In genomic region chr17:49229805-49230600, GRCh38 we compare ENCODE assay signal across 8 cellular contexts. TPM values are rescaled to one million over a fixed set of nuclear protein-coding genes. Genes with fewer than 3 reads are reported as not detected.
DNase-seq lines count a peak whose midpoint lies in the region; ATAC-seq and TF ChIP-seq lines count a peak whose summit lies in the region.

No MANE protein-coding gene starts in this region.

- H3K4me1 ChIP-seq in DND-41 (ENCODE audit: insufficient read depth, low read length) (peaks cover 14% of the 10 kb centered on the region), endodermal cell (ENCODE audit: control insufficient read depth, insufficient read depth, low read length) (peaks cover 5% of the 10 kb centered on the region), neuronal stem cell (ENCODE audit: control insufficient read depth in 2 of 2, insufficient read depth in 1 of 2, low read depth in 1 of 2, low read length in 2 of 2) (peaks cover 4% of the 10 kb centered on the region in 2 donors)

- peak overlapping the region; percentile 29 for H2AK5ac ChIP-seq in neuronal stem cell (ENCODE audit: low read depth, low read length)

- no peak for DNase-seq in DND-41
- DNase-seq in LNCaP clone FGC (ENCODE audit: low read depth), result no peak
- peak; percentile 83 for DNase-seq in endodermal cell
- DNase-seq in neuronal stem cell (ENCODE audit: low spot score), result no peak
- DNase-seq in NCI-H748 (lab: John Stamatoyannopoulos, UW; ENCODE audit: unreplicated experiment), result no peak
- DNase-seq in AML-193 (lab: John Stamatoyannopoulos, UW), result no peak
- no peak for DNase-seq in posterior cingulate gyrus

- H2BK15ac ChIP-seq in neuronal stem cell (ENCODE audit: low read length), result peak overlapping the region; percentile 51

- H3K79me1 ChIP-seq in neuronal stem cell (ENCODE audit: low read depth, low read length), result no peaks in the 10 kb centered on the region

- peaks cover 18% of the 10 kb centered on the region for H3K27me3 ChIP-seq in DND-41 (ENCODE audit: insufficient read depth, low read length, poor library complexity)
- H3K27me3 ChIP-seq in endodermal cell (ENCODE audit: control insufficient read depth, insufficient read depth, low read length, poor library complexity, severe bottlenecking), result peaks cover 35% of the 10 kb centered on the region
- peaks cover 16 to 64% (median 59%) of the 10 kb centered on the region in 3 experiments for H3K27me3 ChIP-seq in neuronal stem cell (ENCODE audit: control insufficient read depth in 3 of 3, insufficient read depth in 3 of 3, low read depth in 1 of 3, low read length in 3 of 3)

- no peak overlapping the region for H3K14ac ChIP-seq in neuronal stem cell (ENCODE audit: low read length)

- H2BK5ac ChIP-seq in neuronal stem cell (ENCODE audit: low read length), result no peak overlapping the region

- no peak overlapping the region for H2BK120ac ChIP-seq in neuronal stem cell (ENCODE audit: low read depth, low read length)

- no peaks in the 10 kb centered on the region for H3K9me3 Mint-ChIP-seq in endodermal cell

- H3K4me1 Mint-ChIP-seq in endodermal cell, result peaks cover 18% of the 10 kb centered on the region

- H3K27me3 Mint-ChIP-seq in endodermal cell (ENCODE audit: insufficient read depth), result peaks cover 70% of the 10 kb centered on the region

- H3K36me3 ChIP-seq in DND-41 (ENCODE audit: insufficient read depth, low read length) (no peaks in the 10 kb centered on the region), endodermal cell (ENCODE audit: control insufficient read depth, insufficient read depth, low read length) (no peaks in the 10 kb centered on the region), neuronal stem cell (replicated peaks in 1 of 2; ENCODE audit: control insufficient read depth in 2 of 2, insufficient read depth in 2 of 2, low read length in 2 of 2) (no peaks in the 10 kb centered on the region)

- H3K4me2 ChIP-seq in DND-41 (ENCODE audit: insufficient read depth, low read length) (peak overlapping the region; percentile 73), neuronal stem cell (ENCODE audit: insufficient read depth, low read length, poor library complexity, severe bottlenecking) (peak overlapping the region; percentile 89)

- peak overlapping the region; percentile 38; the same call in 1 of the 2 replicates for H2AFZ ChIP-seq in DND-41 (ENCODE audit: low read depth, low read length)
- peak overlapping the region; percentile 96 for H2AFZ ChIP-seq in neuronal stem cell (ENCODE audit: low read length)

- H4K20me1 ChIP-seq in DND-41 (ENCODE audit: insufficient read depth, low read length), result peaks cover 4% of the 10 kb centered on the region; the same call in 1 of the 2 replicates

- WGBS in endodermal cell (ENCODE audit: insufficient coverage in 1 of 2, insufficient read length in 1 of 2), 2 experiments, result 16 to 30% methylated on average over 8 to 36 of the region's 36 CpGs
- no CpG with 5 or more reads among the region's 36 CpGs for WGBS in neuronal stem cell (ENCODE audit: extremely low coverage in 2 of 2, insufficient read length in 2 of 2, insufficient replicate concordance in 1 of 2), 2 donors

- intact Hi-C loops in posterior cingulate gyrus (cut with DNase I), result loop anchor here (5.0 to 10.0 kb wide), 2 partner anchors 38 to 65 kb away; no protein-coding TSS in a partner anchor

- H3K79me2 ChIP-seq in DND-41 (ENCODE audit: insufficient read depth, low read length), result no peaks in the 10 kb centered on the region

- H3K9ac ChIP-seq in DND-41 (ENCODE audit: low read depth, low read length) (peak overlapping the region; percentile 36), endodermal cell (ENCODE audit: extremely low read depth, low read length, poor library complexity, severe bottlenecking) (peak overlapping the region; percentile 13), neuronal stem cell (ENCODE audit: low read depth, low read length, poor library complexity) (no peak overlapping the region)

- TF ChIP-seq CTCF in DND-41 (IDR thresholded peaks at IDR 0.05; ENCODE audit: borderline replicate concordance, extremely low read depth, low read length, poor library complexity, severe bottlenecking), result no peak
- no peak for TF ChIP-seq CTCF in LNCaP clone FGC (IDR thresholded peaks at IDR 0.05; ENCODE audit: control insufficient read depth, extremely low read depth, insufficient read depth)
- TF ChIP-seq CTCF in endodermal cell (conservative IDR thresholded peaks at IDR 0.05), result no peak

- H3K27ac Mint-ChIP-seq in endodermal cell, result no peak overlapping the region

- H3K27ac ChIP-seq in DND-41 (ENCODE audit: low read length) (no peak overlapping the region), endodermal cell (ENCODE audit: low read depth, low read length) (no peak overlapping the region), neuronal stem cell (replicated peaks; ENCODE audit: low read length) (no peak overlapping the region)

- H3K18ac ChIP-seq in neuronal stem cell (ENCODE audit: low read length), result peak overlapping the region; percentile 39

- H3K9me3 ChIP-seq in DND-41 (ENCODE audit: insufficient read depth, low read length, severe bottlenecking) (no peaks in the 10 kb centered on the region), endodermal cell (ENCODE audit: control insufficient read depth, low read length) (no peaks in the 10 kb centered on the region), neuronal stem cell (replicated peaks in 1 of 2; ENCODE audit: control insufficient read depth in 2 of 2, insufficient read depth in 1 of 2, low read depth in 1 of 2, low read length in 2 of 2) (peaks cover 0 to 2% of the 10 kb centered on the region in 2 donors)

- H3K4me3 ChIP-seq in DND-41 (ENCODE audit: low read depth in 1 of 2, low read length in 2 of 2) (peak overlapping the region in 1 of 2 experiments; percentile 50; a peak in 2 of 4 replicates), LNCaP clone FGC (ENCODE audit: low read depth, low read length) (peak overlapping the region; percentile 64), endodermal cell (ENCODE audit: low read length) (peak overlapping the region; percentile 93), neuronal stem cell (ENCODE audit: low read length in 2 of 2) (peak overlapping the region; percentile 44 to 83)

- peak overlapping the region; percentile 77 for H3K23ac ChIP-seq in neuronal stem cell (ENCODE audit: low read depth, low read length, poor library complexity)

- H3K4me3 Mint-ChIP-seq in endodermal cell, result peak overlapping the region; percentile 61

- no peak overlapping the region for H2BK12ac ChIP-seq in neuronal stem cell (ENCODE audit: low read length)

- H4K91ac ChIP-seq in neuronal stem cell (ENCODE audit: low read depth, low read length, poor library complexity), result no peak overlapping the region

- H3K36me3 Mint-ChIP-seq in endodermal cell (ENCODE audit: low read depth), result no peaks in the 10 kb centered on the region

- ATAC-seq in DND-41 (ENCODE audit: insufficient read depth, low read depth) (no peak; the same call in 2 of the 3 replicates), HG02610 (IDR thresholded peaks at IDR 0.05; ENCODE audit: unreplicated experiment) (no peak)

- no peak overlapping the region for H3K4ac ChIP-seq in neuronal stem cell (ENCODE audit: low read length)

- no peak overlapping the region for H4K8ac ChIP-seq in neuronal stem cell (ENCODE audit: low read depth, low read length)

RNA-seq across cellular contexts. Expression of gene PHOSPHO1, which starts 0.6 kb away (rescaled TPM):
- total RNA-seq in endodermal cell, result 1 to 10 TPM in 1 of 2 donors, under 1 TPM in 1; 0.82 to 1.3 TPM
- 0.43 TPM for polyA plus RNA-seq in endodermal cell (2013, experiment 1 of 2)
- 0.87 TPM for polyA plus RNA-seq in endodermal cell (2013, experiment 2 of 2)
- 0.10 TPM for polyA plus RNA-seq in neuronal stem cell (2013, experiment 1 of 2)
- 0.07 TPM for polyA plus RNA-seq in neuronal stem cell (2013, experiment 2 of 2)

RNA-seq across cellular contexts. Expression of gene ABI3, which starts 19.5 kb away (rescaled TPM):
- 1 to 10 TPM in 1 of 2 donors, under 1 TPM in 1; 0.58 to 1.7 TPM for total RNA-seq in endodermal cell
- polyA plus RNA-seq in endodermal cell (2013, experiment 1 of 2), result 0.64 TPM
- 0.83 TPM for polyA plus RNA-seq in endodermal cell (2013, experiment 2 of 2)
- 0.22 TPM for polyA plus RNA-seq in neuronal stem cell (2013, experiment 1 of 2)
- 0.22 TPM for polyA plus RNA-seq in neuronal stem cell (2013, experiment 2 of 2)

RNA-seq across cellular contexts. Expression of gene GNGT2, which starts 19.6 kb away (rescaled TPM):
- 1 to 10 TPM in 1 of 2 donors, not detected in 1; 1.1 TPM for total RNA-seq in endodermal cell
- not detected for polyA plus RNA-seq in endodermal cell (2013, experiment 1 of 2)
- 1.1 TPM for polyA plus RNA-seq in endodermal cell (2013, experiment 2 of 2)
- 0.08 TPM for polyA plus RNA-seq in neuronal stem cell (2013, experiment 1 of 2)
- polyA plus RNA-seq in neuronal stem cell (2013, experiment 2 of 2), result 0.11 TPM
